In the genomic region with DNA sequence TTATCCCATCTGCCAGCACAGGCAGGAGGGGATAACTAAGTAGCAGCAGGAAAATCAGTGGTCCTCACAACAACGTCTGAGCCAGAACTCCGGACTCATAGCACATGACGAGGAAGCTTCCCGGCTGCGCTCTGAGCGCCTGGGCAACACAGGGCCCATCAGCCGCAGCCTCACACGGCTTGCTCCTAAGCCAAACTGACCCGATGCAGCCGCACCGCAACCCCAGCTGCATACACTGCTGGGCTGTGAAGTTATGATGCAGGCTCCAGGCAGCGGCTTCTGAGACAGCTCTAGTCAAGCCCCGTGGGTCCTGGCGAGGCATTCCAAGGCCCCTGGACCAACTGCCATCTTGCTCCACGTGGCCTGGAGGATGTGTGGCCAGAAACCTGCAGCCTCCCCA, we compare ENCODE assay signal across 19 cellular contexts. TPM values are rescaled to one million over a fixed set of nuclear protein-coding genes. Genes with fewer than 3 reads are reported as not detected.
A peak's percentile ranks its signal among the peaks of the same experiment; 100 is the strongest.
DNase-seq lines count a peak whose midpoint lies in the region; ATAC-seq and TF ChIP-seq lines count a peak whose summit lies in the region.
"Had no signal": no experiment of that assay in that cellular context is flagged by ENCODE, and none has a peak within 500 bp of the region (broad histone marks: within the 10 kb centered on the region; RNA-seq: fewer than 3 reads in every experiment).

No MANE protein-coding gene starts in this region.

- no peak overlapping the region for H2BK120ac ChIP-seq in neuronal stem cell (ENCODE audit: low read depth, low read length)

- peaks cover 8% of the 10 kb centered on the region for H3K4me1 Mint-ChIP-seq in endodermal cell
- peaks cover 0 to 15% (median 8%) of the 10 kb centered on the region in 7 donors for H3K4me1 Mint-ChIP-seq in naive thymus-derived CD4-positive, alpha-beta T cell

- peak overlapping the region; percentile 2 for H3K18ac ChIP-seq in neuronal stem cell (ENCODE audit: low read length)

- WGBS in HUES64 = 93% methylated on average over 15 of the region's 15 CpGs
- 95 to 96% methylated on average over 14 to 15 of the region's 15 CpGs for WGBS in endodermal cell (ENCODE audit: insufficient coverage in 1 of 2, insufficient read length in 1 of 2), 2 experiments
- WGBS in neuronal stem cell (ENCODE audit: extremely low coverage in 2 of 2, insufficient read length in 2 of 2, insufficient replicate concordance in 1 of 2), 2 donors = no CpG with 5 or more reads among the region's 15 CpGs

- H3K9ac ChIP-seq in BLaER1 (peak overlapping the region; percentile 17; the same call in 1 of the 2 replicates), HUES64 (ENCODE audit: low read depth, low read length) (0 out of 2 replicates have a peak overlapping the region, but pooled peaks have one; percentile 30), endodermal cell (ENCODE audit: extremely low read depth, low read length, poor library complexity, severe bottlenecking) (no peak overlapping the region), neuronal stem cell (ENCODE audit: low read depth, low read length, poor library complexity) (no peak overlapping the region)

- no peaks in the 10 kb centered on the region for H4K20me1 ChIP-seq in BLaER1

- no peak overlapping the region for H3K4me3 Mint-ChIP-seq in endodermal cell
- no peak overlapping the region for H3K4me3 Mint-ChIP-seq in naive thymus-derived CD4-positive, alpha-beta T cell

- H3K4ac ChIP-seq in neuronal stem cell (ENCODE audit: low read length) = no peak overlapping the region

- H3K14ac ChIP-seq in neuronal stem cell (ENCODE audit: low read length) = peak overlapping the region; percentile 14

- no peak overlapping the region for H2BK12ac ChIP-seq in neuronal stem cell (ENCODE audit: low read length)

- no peaks in the 10 kb centered on the region for H3K9me3 Mint-ChIP-seq in endodermal cell
- no peaks in the 10 kb centered on the region for H3K9me3 Mint-ChIP-seq in naive thymus-derived CD4-positive, alpha-beta T cell

- H3K9me3 ChIP-seq in BLaER1 (no peaks in the 10 kb centered on the region), HUES64 (ENCODE audit: insufficient read depth, low read depth, low read length) (no peaks in the 10 kb centered on the region), endodermal cell (ENCODE audit: control insufficient read depth, low read length) (no peaks in the 10 kb centered on the region), neuronal stem cell (replicated peaks in 1 of 2; ENCODE audit: control insufficient read depth in 2 of 2, insufficient read depth in 1 of 2, low read depth in 1 of 2, low read length in 2 of 2) (no peaks in the 10 kb centered on the region)
- H3K9me3 ChIP-seq in naive thymus-derived CD4-positive, alpha-beta T cell (ENCODE audit: control insufficient read depth in 2 of 3, low read length in 3 of 3) = no peaks in the 10 kb centered on the region
- H3K9me3 ChIP-seq: HAP-1 had no signal

- CTCF ChIA-PET in naive thymus-derived CD4-positive, alpha-beta T cell (lab: Charles Lee) = no interaction called here

- H3K4me1 ChIP-seq in BLaER1 (peaks cover 55% of the 10 kb centered on the region), HUES64 (ENCODE audit: insufficient read depth, low read length) (peaks cover 5% of the 10 kb centered on the region; the same call in 1 of the 2 replicates), endodermal cell (ENCODE audit: control insufficient read depth, insufficient read depth, low read length) (no peaks in the 10 kb centered on the region), neuronal stem cell (ENCODE audit: control insufficient read depth in 2 of 2, insufficient read depth in 1 of 2, low read depth in 1 of 2, low read length in 2 of 2) (no peaks in the 10 kb centered on the region)
- peaks cover 11 to 19% of the 10 kb centered on the region in 2 donors for H3K4me1 ChIP-seq in naive thymus-derived CD4-positive, alpha-beta T cell (ENCODE audit: control insufficient read depth in 2 of 2, insufficient read depth in 2 of 2, low read length in 2 of 2)
- H3K4me1 ChIP-seq: HAP-1 had no signal

- peak overlapping the region; percentile 43 for H2AK5ac ChIP-seq in neuronal stem cell (ENCODE audit: low read depth, low read length)

- no peak overlapping the region for H4K91ac ChIP-seq in neuronal stem cell (ENCODE audit: low read depth, low read length, poor library complexity)

- H3K27me3 ChIP-seq in BLaER1 = no peaks in the 10 kb centered on the region
- no peaks in the 10 kb centered on the region for H3K27me3 ChIP-seq in HUES64 (ENCODE audit: insufficient read depth, low read length)
- no peaks in the 10 kb centered on the region for H3K27me3 ChIP-seq in endodermal cell (ENCODE audit: control insufficient read depth, insufficient read depth, low read length, poor library complexity, severe bottlenecking)
- H3K27me3 ChIP-seq in neuronal stem cell (ENCODE audit: control insufficient read depth in 3 of 3, insufficient read depth in 3 of 3, low read depth in 1 of 3, low read length in 3 of 3) = no peaks in the 10 kb centered on the region
- no peaks in the 10 kb centered on the region for H3K27me3 ChIP-seq in naive thymus-derived CD4-positive, alpha-beta T cell (ENCODE audit: control insufficient read depth in 2 of 2, insufficient read depth in 2 of 2, low read length in 2 of 2)

- intact Hi-C loops in naive thymus-derived CD4-positive, alpha-beta T cell (cut with micrococcal nuclease) = loop anchor here in 1 of 2 donors (10.0 kb wide), 1 partner anchor 59 kb away; no protein-coding TSS in a partner anchor

- no peak overlapping the region for H4K8ac ChIP-seq in neuronal stem cell (ENCODE audit: low read depth, low read length)

- DNase-seq in endodermal cell (peak; percentile 43), neuronal stem cell (ENCODE audit: low spot score) (no peak), NCI-H774 (lab: John Stamatoyannopoulos, UW) (no peak), amygdala (lab: John Stamatoyannopoulos, UW) (no peak), NCI-H524 treated with DMSO at 0.1 percent for 48 hours (lab: John Stamatoyannopoulos, UW) (no peak)
- DNase-seq in naive thymus-derived CD4-positive, alpha-beta T cell = no peak
- DNase-seq: EL; GF-D8; KG1; NCI-H1092; NCI-H1436; NCI-H187 treated with DMSO at 0.1 percent for 48 hours; NCI-H748 treated with DMSO at 0.1 percent for 48 hours; NK-92 treated with Interleukin-12 subunit alpha and Interleukin-12 subunit beta, amount 100 ng/mL, for 24 hours had no signal

- H3K4me3 ChIP-seq in BLaER1 = no peak overlapping the region
- H3K4me3 ChIP-seq in HUES64 (ENCODE audit: low read length) = no peak overlapping the region
- H3K4me3 ChIP-seq in endodermal cell (ENCODE audit: low read length) = no peak overlapping the region
- no peak overlapping the region for H3K4me3 ChIP-seq in neuronal stem cell (ENCODE audit: low read length in 2 of 2)
- no peak overlapping the region for H3K4me3 ChIP-seq in naive thymus-derived CD4-positive, alpha-beta T cell (ENCODE audit: low read length)
- H3K4me3 ChIP-seq: HAP-1 had no signal

- H3K4me2 ChIP-seq in BLaER1 (peak overlapping the region; percentile 64), neuronal stem cell (ENCODE audit: insufficient read depth, low read length, poor library complexity, severe bottlenecking) (no peak overlapping the region)

- no peak for TF ChIP-seq CTCF in endodermal cell (conservative IDR thresholded peaks at IDR 0.05)

- H2AFZ ChIP-seq in neuronal stem cell (ENCODE audit: low read length) = no peak overlapping the region

- no peaks in the 10 kb centered on the region for H3K27me3 Mint-ChIP-seq in endodermal cell (ENCODE audit: insufficient read depth)
- no peaks in the 10 kb centered on the region for H3K27me3 Mint-ChIP-seq in naive thymus-derived CD4-positive, alpha-beta T cell

- H3K79me1 ChIP-seq in neuronal stem cell (ENCODE audit: low read depth, low read length) = no peaks in the 10 kb centered on the region

- H2BK5ac ChIP-seq in neuronal stem cell (ENCODE audit: low read length) = peak overlapping the region; percentile 71

- H3K36me3 ChIP-seq in BLaER1 (peaks cover 11% of the 10 kb centered on the region; the same call in 1 of the 2 replicates), HUES64 (ENCODE audit: insufficient read depth, low read length) (no peaks in the 10 kb centered on the region), endodermal cell (ENCODE audit: control insufficient read depth, insufficient read depth, low read length) (peaks cover 11% of the 10 kb centered on the region), neuronal stem cell (replicated peaks in 1 of 2; ENCODE audit: control insufficient read depth in 2 of 2, insufficient read depth in 2 of 2, low read length in 2 of 2) (peaks cover 0 to 5% of the 10 kb centered on the region in 2 donors)
- H3K36me3 ChIP-seq in naive thymus-derived CD4-positive, alpha-beta T cell (ENCODE audit: control insufficient read depth in 2 of 3, insufficient read depth in 3 of 3, low read length in 3 of 3) = peaks cover 0 to 36% (median 0%) of the 10 kb centered on the region in 3 experiments
- H3K36me3 ChIP-seq: HAP-1 had no signal

- no peak for ATAC-seq in naive thymus-derived CD4-positive, alpha-beta T cell
- ATAC-seq: Right ventricle myocardium inferior had no signal

- peaks cover 28% of the 10 kb centered on the region for H3K36me3 Mint-ChIP-seq in endodermal cell (ENCODE audit: low read depth)
- peaks cover 0 to 18% (median 0%) of the 10 kb centered on the region in 5 donors for H3K36me3 Mint-ChIP-seq in naive thymus-derived CD4-positive, alpha-beta T cell

- no peak overlapping the region for H3K23ac ChIP-seq in neuronal stem cell (ENCODE audit: low read depth, low read length, poor library complexity)

- POLR2A ChIA-PET in naive thymus-derived CD4-positive, alpha-beta T cell (lab: Charles Lee) = no interaction called here

- H3K27ac Mint-ChIP-seq in endodermal cell = peak overlapping the region; percentile 35
- peak overlapping the region in 1 of 9 donors; percentile 76 for H3K27ac Mint-ChIP-seq in naive thymus-derived CD4-positive, alpha-beta T cell

- H2BK15ac ChIP-seq in neuronal stem cell (ENCODE audit: low read length) = no peak overlapping the region

- H3K27ac ChIP-seq in BLaER1 (peak overlapping the region; percentile 58), HUES64 (ENCODE audit: low read depth, low read length) (no peak overlapping the region), endodermal cell (ENCODE audit: low read depth, low read length) (no peak overlapping the region), neuronal stem cell (replicated peaks; ENCODE audit: low read length) (no peak overlapping the region)
- no peak overlapping the region for H3K27ac ChIP-seq in naive thymus-derived CD4-positive, alpha-beta T cell (ENCODE audit: low read depth, low read length)
- H3K27ac ChIP-seq: HL-60 had no signal

RNA-seq across cellular contexts. Expression of a gene that starts 28.1 kb away (rescaled TPM):
- 31.6 TPM for polyA plus RNA-seq in HUES64 (2013, experiment 1 of 2)
- 32.3 TPM for polyA plus RNA-seq in HUES64 (2013, experiment 2 of 2)
- total RNA-seq in endodermal cell = 10 to 100 TPM; 42.5 to 55.6 TPM
- 42.1 TPM for polyA plus RNA-seq in endodermal cell (2013, experiment 1 of 2)
- polyA plus RNA-seq in endodermal cell (2013, experiment 2 of 2) = 40.3 TPM
- polyA plus RNA-seq in neuronal stem cell (2013, experiment 1 of 2) = 34.8 TPM
- polyA plus RNA-seq in neuronal stem cell (2013, experiment 2 of 2) = 32.9 TPM
- 10 to 100 TPM in 4 of 5 experiments, 1 to 10 TPM in 1; 5.8 to 19.0 (median 16.8) TPM for total RNA-seq in naive thymus-derived CD4-positive, alpha-beta T cell
- polyA plus RNA-seq in naive thymus-derived CD4-positive, alpha-beta T cell = 10 to 100 TPM in 1 of 2 donors, 1 to 10 TPM in 1; 8.9 to 15.6 TPM

RNA-seq across cellular contexts. Expression of a gene that starts 28.4 kb away (rescaled TPM):
- polyA plus RNA-seq in HUES64 (2013, experiment 1 of 2) = 23.8 TPM
- 23.3 TPM for polyA plus RNA-seq in HUES64 (2013, experiment 2 of 2)
- total RNA-seq in endodermal cell = 10 to 100 TPM; 39.2 to 42.6 TPM
- 22.5 TPM for polyA plus RNA-seq in endodermal cell (2013, experiment 1 of 2)
- 24.3 TPM for polyA plus RNA-seq in endodermal cell (2013, experiment 2 of 2)
- polyA plus RNA-seq in neuronal stem cell (2013, experiment 1 of 2) = 31.8 TPM
- polyA plus RNA-seq in neuronal stem cell (2013, experiment 2 of 2) = 33.0 TPM
- total RNA-seq in naive thymus-derived CD4-positive, alpha-beta T cell = 10 to 100 TPM in 4 of 5 experiments, 1 to 10 TPM in 1; 9.3 to 38.9 (median 15.9) TPM
- 1 to 10 TPM; 5.1 to 5.7 TPM for polyA plus RNA-seq in naive thymus-derived CD4-positive, alpha-beta T cell

Comparison
In these comparisons a context has a peak if more than half of its experiments do, and no peak if none do; other contexts are left out.
1. H3K9ac ChIP-seq: peak in BLaER1 (single experiment) and HUES64 (single experiment); none in endodermal cell (single experiment) and neuronal stem cell (single experiment).